8 cellular contexts compared by ENCODE assay signal in genomic region chr3:15051531-15051930, GRCh38. TPM values are rescaled to one million over a fixed set of nuclear protein-coding genes. Genes with fewer than 3 reads are reported as not detected.
DNase-seq lines count a peak whose midpoint lies in the region; ATAC-seq and TF ChIP-seq lines count a peak whose summit lies in the region.

No MANE protein-coding gene starts in this region.

- no peak overlapping the region for H3K9ac ChIP-seq in mesenchymal stem cell (ENCODE audit: low read length)

- H3K4me3 ChIP-seq in choroid plexus epithelial cell (ENCODE audit: low read depth, low read length): no peak overlapping the region
- H3K4me3 ChIP-seq in mesenchymal stem cell (ENCODE audit: insufficient read depth in 1 of 2, low read depth in 1 of 2, low read length in 2 of 2): no peak overlapping the region

- WGBS in mesenchymal stem cell: 62% methylated on average over 1 of the region's 1 CpG

- no peak overlapping the region for H3K14ac ChIP-seq in mesenchymal stem cell (ENCODE audit: low read length in 2 of 2)

- no peak overlapping the region for H2BK15ac ChIP-seq in mesenchymal stem cell (ENCODE audit: low read depth, poor library complexity, severe bottlenecking)

- H3K79me1 ChIP-seq in mesenchymal stem cell (replicated peaks; ENCODE audit: low read length, poor library complexity, severe bottlenecking): peaks cover 32% of the 10 kb centered on the region

- no peak overlapping the region for H3K27ac ChIP-seq in mesenchymal stem cell (ENCODE audit: low read length, poor library complexity, severe bottlenecking)

- H4K91ac ChIP-seq in mesenchymal stem cell (ENCODE audit: low read length): no peak overlapping the region

- H2BK5ac ChIP-seq in mesenchymal stem cell (ENCODE audit: low read depth, low read length, poor library complexity, severe bottlenecking): no peak overlapping the region

- H3K27me3 ChIP-seq in mesenchymal stem cell (ENCODE audit: control insufficient read depth in 1 of 2, insufficient read depth in 1 of 2, low read length in 2 of 2): no peaks in the 10 kb centered on the region

- no peak overlapping the region for H3K18ac ChIP-seq in mesenchymal stem cell (ENCODE audit: low read depth in 1 of 2, low read length in 2 of 2)

- H2AK5ac ChIP-seq in mesenchymal stem cell (ENCODE audit: low read length, severe bottlenecking): no peak overlapping the region

- ATAC-seq in GM21515 (IDR thresholded peaks at IDR 0.05; ENCODE audit: unreplicated experiment): peak; percentile 40

- no peak overlapping the region for H3K4ac ChIP-seq in mesenchymal stem cell (ENCODE audit: low read depth in 1 of 2, low read length in 2 of 2)

- peaks cover 48 to 75% of the 10 kb centered on the region in 2 experiments for H3K36me3 ChIP-seq in mesenchymal stem cell (ENCODE audit: control insufficient read depth in 1 of 2, insufficient read depth in 2 of 2, low read depth in 1 of 2, low read length in 2 of 2)

- peak; percentile 84 for TF ChIP-seq CTCF in choroid plexus epithelial cell (conservative IDR thresholded peaks at IDR 0.05; ENCODE audit: low read depth, low read length)

- H3K23ac ChIP-seq in mesenchymal stem cell (ENCODE audit: low read length in 2 of 2): peak overlapping the region in 1 of 2 experiments; percentile 14

- H4K8ac ChIP-seq in mesenchymal stem cell (ENCODE audit: low read length): peak overlapping the region; percentile 12

- no peaks in the 10 kb centered on the region for H3K9me3 ChIP-seq in mesenchymal stem cell (ENCODE audit: control insufficient read depth, low read length)

- peaks cover 1% of the 10 kb centered on the region for H3K4me1 ChIP-seq in mesenchymal stem cell (ENCODE audit: control insufficient read depth, insufficient read depth, low read depth, low read length)

- no peak overlapping the region for H3K4me2 ChIP-seq in mesenchymal stem cell (ENCODE audit: low read length, poor library complexity, severe bottlenecking)

- no peak overlapping the region for H2BK120ac ChIP-seq in mesenchymal stem cell (ENCODE audit: low read depth, low read length)

- DNase-seq in NCI-H2196 (lab: John Stamatoyannopoulos, UW; ENCODE audit: unreplicated experiment): peak; percentile 13
- no peak for DNase-seq in NCI-H2196 treated with DMSO at 0.1 percent for 48 hours (lab: John Stamatoyannopoulos, UW; ENCODE audit: unreplicated experiment)
- peak; percentile 68 for DNase-seq in HT1080 (ENCODE audit: low read depth)
- peak; percentile 57 for DNase-seq in UCSD-AML1 (lab: John Stamatoyannopoulos, UW; ENCODE audit: unreplicated experiment)
- DNase-seq in choroid plexus epithelial cell (ENCODE audit: low read depth): peak; percentile 70
- peak; percentile 61 for DNase-seq in mesenchymal stem cell
- DNase-seq in DMS79 treated with DMSO at 0.1 percent for 48 hours (lab: John Stamatoyannopoulos, UW): no peak

- no peak overlapping the region for H2BK12ac ChIP-seq in mesenchymal stem cell (ENCODE audit: low read length in 2 of 2)

- no peak overlapping the region for H2AFZ ChIP-seq in mesenchymal stem cell (ENCODE audit: low read depth, low read length)

RNA-seq across cellular contexts. Expression of gene MRPS25, which starts 13.6 kb away (rescaled TPM):
- 66.4 and 69.0 TPM in 2 replicates for total RNA-seq in HT1080 (2014; rRNA removed; shearing (Covaris generic))
- 63.6 and 71.9 TPM in 2 replicates for polyA plus RNA-seq in HT1080 (2015; cell fraction: cytosol; rRNA removed)
- 104 and 135 TPM in 2 replicates for polyA plus RNA-seq in HT1080 (2015; cell fraction: nucleus; rRNA removed)
- 18.8 TPM for polyA plus RNA-seq in mesenchymal stem cell (2013, experiment 1 of 2)
- polyA plus RNA-seq in mesenchymal stem cell (2013, experiment 2 of 2): 19.4 TPM

RNA-seq across cellular contexts. Expression of gene RBSN, which starts 47.4 kb away (rescaled TPM):
- total RNA-seq in HT1080 (2014; rRNA removed; shearing (Covaris generic)): 15.7 and 18.6 TPM in 2 replicates
- 7.6 and 9.6 TPM in 2 replicates for polyA plus RNA-seq in HT1080 (2015; cell fraction: cytosol; rRNA removed)
- 13.0 and 14.3 TPM in 2 replicates for polyA plus RNA-seq in HT1080 (2015; cell fraction: nucleus; rRNA removed)
- polyA plus RNA-seq in mesenchymal stem cell (2013, experiment 1 of 2): 9.1 TPM
- polyA plus RNA-seq in mesenchymal stem cell (2013, experiment 2 of 2): 9.0 TPM

Comparison
In these comparisons a context has a peak if more than half of its experiments do, and no peak if none do; other contexts are left out.
1. DNase-seq: peak in NCI-H2196 (single experiment), HT1080 (single experiment), UCSD-AML1 (single experiment), choroid plexus epithelial cell (single experiment) and mesenchymal stem cell (single experiment); none in NCI-H2196 treated with DMSO at 0.1 percent for 48 hours (single experiment) and DMS79 treated with DMSO at 0.1 percent for 48 hours (single experiment).